ENCODE assay signal across 23 cellular contexts in the genomic region with DNA sequence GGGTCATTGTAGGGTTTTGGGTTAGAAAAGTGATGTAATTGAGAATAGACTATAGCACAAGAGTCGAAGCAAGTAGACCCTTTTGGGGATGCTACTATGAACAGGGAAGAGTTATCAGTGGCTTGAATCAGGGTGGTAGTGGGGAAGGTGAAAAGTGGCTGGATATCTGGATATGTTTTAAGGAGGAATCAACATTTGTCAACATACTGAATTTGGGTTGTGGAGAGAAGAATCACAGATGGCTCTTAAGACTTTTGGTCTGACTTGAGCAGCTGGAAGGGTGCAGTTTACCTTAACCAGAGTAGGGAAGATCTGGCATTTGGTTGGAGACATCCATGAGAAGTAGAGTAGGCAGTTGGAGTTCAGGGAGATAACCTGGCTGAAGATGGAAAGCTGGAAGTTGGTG. TPM values are rescaled to one million over a fixed set of nuclear protein-coding genes. Genes with fewer than 3 reads are reported as not detected.
A peak's percentile ranks its signal among the peaks of the same experiment; 100 is the strongest.
DNase-seq lines count a peak whose midpoint lies in the region; ATAC-seq, FAIRE-seq and TF ChIP-seq lines count a peak whose summit lies in the region.
"Had no signal": no experiment of that assay in that cellular context is flagged by ENCODE, and none has a peak within 500 bp of the region (broad histone marks: within the 10 kb centered on the region; RNA-seq: fewer than 3 reads in every experiment).

No MANE protein-coding gene starts in this region.

- no peaks in the 10 kb centered on the region; the same call in 1 of the 2 replicates for H4K20me1 ChIP-seq in GM12878 (ENCODE audit: control insufficient read depth, insufficient read depth)

- DNase-seq in NCI-H82 (lab: John Stamatoyannopoulos, UW) (peak; percentile 20), NCI-H82 treated with DMSO at 0.1 percent for 48 hours (lab: John Stamatoyannopoulos, UW; ENCODE audit: unreplicated experiment) (no peak), A549 (ENCODE audit: low read depth in 1 of 2, low spot score in 1 of 2) (no peak), GM12878 (ENCODE audit: low read depth, low spot score) (no peak), KBM-7 (no peak), GM10248 (ENCODE audit: extremely low spot score) (no peak)
- DNase-seq: DND-41, GOT3, HCEC 1CT, Kasumi-1, MM.1S, NCI-H1048, NCI-H1417 treated with DMSO at 0.1 percent for 48 hours, NCI-H187, NCI-H774, SW 1271 had no signal

- no TSS peak for BruUV-seq in GM12878 (replicated peaks; lab: Mats Ljungman, UMichigan)

- in situ Hi-C loops in GM12878 (cut with MboI) (no loop called here), KBM-7 (cut with MboI; ENCODE audit: low pct_unique_long_range_greater_than_20kb, low sequenced_read_pairs) (no loop called here)

- RAD21 ChIA-PET in GM12878 (lab: Charles Lee; ENCODE audit: unreplicated experiment), result no interaction called here

- no peak overlapping the region for H3K27ac ChIP-seq in A549
- H3K27ac ChIP-seq in HEK293 (ENCODE audit: extremely low read depth, low read depth, low read length), result no peak overlapping the region
- no peak overlapping the region for H3K27ac ChIP-seq in GM12878 (ENCODE audit: control insufficient read depth, insufficient read depth)
- H3K27ac ChIP-seq: SJSA1 had no signal

- H3K4me2 ChIP-seq in A549, result no peak overlapping the region
- no peak overlapping the region for H3K4me2 ChIP-seq in GM12878 (ENCODE audit: control insufficient read depth, insufficient read depth)

- CTCF ChIA-PET in A549 (lab: Yijun Ruan, JAX), result interaction anchor here (1.6 to 1.8 kb wide), 2 partner anchors 104 to 534 kb away, joined by 3 to 5 read pairs; no protein-coding TSS in a partner anchor
- CTCF ChIA-PET in HEK293 (lab: Yijun Ruan, JAX), result interaction anchor here (0.6 to 0.8 kb wide), 2 partner anchors 38 to 284 kb away, joined by 3 to 6 read pairs; no protein-coding TSS in a partner anchor
- CTCF ChIA-PET in GM12878 (lab: Yijun Ruan, JAX), result no interaction called here
- CTCF ChIA-PET in GM10248 (lab: Yijun Ruan, JAX), result interaction anchor here (1.9 kb wide), 1 partner anchor 10 kb away, joined by 6 read pairs; no protein-coding TSS in a partner anchor

- ATAC-seq in A549, result peak; percentile 5 to 12; a peak in 3 of 6 replicates
- no peak for ATAC-seq in GM12878
- ATAC-seq in GM21737 (IDR thresholded peaks at IDR 0.05; ENCODE audit: unreplicated experiment), result no peak
- ATAC-seq: Right ventricle myocardium inferior had no signal

- H2AFZ ChIP-seq in GM12878 (ENCODE audit: control insufficient read depth, low read depth, low read length), result no peak overlapping the region

- POLR2A ChIA-PET in A549 (lab: Yijun Ruan, JAX), result no interaction called here
- POLR2A ChIA-PET in HEK293 (lab: Yijun Ruan, JAX), result interaction anchor here (1.6 kb wide), 1 partner anchor 531 kb away, joined by 3 read pairs; the partner anchor contains the start of gene FOXD1
- POLR2A ChIA-PET in GM12878 (lab: Charles Lee), result no interaction called here
- POLR2A ChIA-PET in GM10248 (lab: Yijun Ruan, JAX), result no interaction called here

- SMC1A ChIA-PET in GM12878 (lab: Charles Lee; ENCODE audit: uncharacterized antibody, unreplicated experiment), result no interaction called here

- TF ChIP-seq POLR2A in A549 (IDR thresholded peaks at IDR 0.05; ENCODE audit: low read length) (no peak), GM12878 (IDR thresholded peaks at IDR 0.05; ENCODE audit: low read depth, low read length) (no peak)

- H3K4me3 ChIP-seq in A549 (no peak overlapping the region), HEK293 (ENCODE audit: low read depth, low read length) (no peak overlapping the region), GM12878 (no peak overlapping the region)
- H3K4me3 ChIP-seq: SJSA1 had no signal

- peaks cover 0 to 4% of the 10 kb centered on the region in 2 experiments; a peak in 2 of 3 replicates for H3K36me3 ChIP-seq in HEK293 (ENCODE audit: control insufficient read depth in 2 of 2, insufficient read depth in 1 of 2, low read length in 2 of 2)
- H3K36me3 ChIP-seq in GM12878 (ENCODE audit: control insufficient read depth in 2 of 2, insufficient read depth in 2 of 2, low read length in 1 of 2), result no peaks in the 10 kb centered on the region
- H3K36me3 ChIP-seq: SJSA1 had no signal

- H3K4me1 ChIP-seq in A549 (no peaks in the 10 kb centered on the region), HEK293 (ENCODE audit: control insufficient read depth, insufficient read depth, low read length) (no peaks in the 10 kb centered on the region), GM12878 (ENCODE audit: control insufficient read depth, insufficient read depth, low read length) (no peaks in the 10 kb centered on the region)

- H3K79me2 ChIP-seq in GM12878 (ENCODE audit: control insufficient read depth, insufficient read depth, low read length), result no peaks in the 10 kb centered on the region

- intact Hi-C loops in GM12878 (cut with micrococcal nuclease; ENCODE audit: unreplicated experiment), result no loop called here

- TF ChIP-seq RAD21 in A549 (conservative IDR thresholded peaks at IDR 0.05 in 1 of 2, IDR thresholded peaks at IDR 0.05 in 1 of 2) (no peak), GM12878 (IDR thresholded peaks at IDR 0.05; ENCODE audit: insufficient read depth, low read depth, low read length) (no peak)

- H3K9ac ChIP-seq in GM12878 (ENCODE audit: control insufficient read depth, insufficient read depth, low read length), result no peak overlapping the region

- H3K9me3 ChIP-seq in A549 (no peaks in the 10 kb centered on the region), HEK293 (ENCODE audit: control insufficient read depth, insufficient read depth, low read depth, low read length) (no peaks in the 10 kb centered on the region), GM12878 (replicated peaks; ENCODE audit: control insufficient read depth, insufficient read depth, low read length) (no peaks in the 10 kb centered on the region)
- H3K9me3 ChIP-seq: SJSA1 had no signal

- WGBS in A549 (ENCODE audit: missing lambda C conversion rate), result 59% methylated on average over 1 of the region's 1 CpG
- WGBS in GM12878 (ENCODE audit: insufficient coverage, insufficient replicate concordance, low lambda C conversion rate, missing lambda C conversion rate), result 95% methylated on average over 1 of the region's 1 CpG

- TF ChIP-seq EP300 in A549 (IDR thresholded peaks at IDR 0.05), result no peak
- TF ChIP-seq EP300 in GM12878 (IDR thresholded peaks at IDR 0.05; ENCODE audit: borderline replicate concordance in 1 of 2, control insufficient read depth in 1 of 2, low read depth in 2 of 2, low read length in 2 of 2), result no peak

- no peaks in the 10 kb centered on the region for H3K27me3 ChIP-seq in GM12878 (replicated peaks in 1 of 2; ENCODE audit: control insufficient read depth in 2 of 2, insufficient read depth in 2 of 2, low read length in 1 of 2)
- H3K27me3 ChIP-seq: SJSA1 had no signal

- FAIRE-seq in A549 (lab: Jason Lieb, UNC) (no peak), GM12878 (lab: Jason Lieb, UNC) (no peak)
- FAIRE-seq: A204.1, GM18507, RCC 7860 had no signal

- no peak for TF ChIP-seq CTCF in A549 (IDR thresholded peaks at IDR 0.05)
- TF ChIP-seq CTCF in HEK293 (tag by site-specific recombination; IDR thresholded peaks at IDR 0.05), result no peak
- no peak for TF ChIP-seq CTCF in GM12878 (IDR thresholded peaks at IDR 0.05 in 2 of 3, conservative IDR thresholded peaks at IDR 0.05 in 1 of 3; ENCODE audit: control insufficient read depth in 2 of 3, extremely low read depth in 1 of 3, insufficient read depth in 1 of 3, low read depth in 3 of 3, low read length in 3 of 3)
- no peak for TF ChIP-seq CTCF in GM10248 (IDR thresholded peaks at IDR 0.05; ENCODE audit: control extremely low read depth, extremely low read depth, low read depth, missing control alignments)

TF ChIP-seq in A549, 52 proteins besides CTCF, POLR2A, EP300 and RAD21 (continues in another document):
- peak; percentile 57; the same call in 1 of the 2 replicates for TF ChIP-seq TFCP2L1 (CRISPR knock-in tag; IDR thresholded peaks at IDR 0.05)

TF ChIP-seq in HEK293, 187 proteins besides CTCF, POLR2A, EP300 and RAD21:
- TF ChIP-seq ZNF214 (tag by site-specific recombination; IDR thresholded peaks at IDR 0.05; ENCODE audit: borderline replicate concordance), result no peak
- TF ChIP-seq ZNF155 (tag by site-specific recombination; IDR thresholded peaks at IDR 0.05), result no peak
- TF ChIP-seq ZBTB17 (tag by site-specific recombination; IDR thresholded peaks at IDR 0.05), result 0 out of 2 replicates have a peak, but pooled peaks have one; percentile 1

TF ChIP-seq in GM12878, 131 proteins besides CTCF, POLR2A, EP300 and RAD21 (continues in another document):
- TF ChIP-seq NBN (IDR thresholded peaks at IDR 0.05) (no peak), MXI1 (IDR thresholded peaks at IDR 0.05; ENCODE audit: low read depth, low read length) (no peak), MTA3 (IDR thresholded peaks at IDR 0.05; ENCODE audit: borderline replicate concordance, low read length) (0 out of 2 replicates have a peak, but pooled peaks have one; percentile 42)

RNA-seq across cellular contexts. Expression of gene FCHO2, which starts 38.5 kb away (rescaled TPM):
- polyA plus RNA-seq in A549 (2011; rRNA removed) (14.9 and 20.2 TPM in 2 replicates), A549 (2017; fragmentation: RNase III; extraction: RNeasy Plus Mini Kit Qiagen cat#74134 plus additional on column Dnase treatment) (9.1 to 9.8 TPM (median 9.6 TPM) in 3 replicates), GM12878 (2011; rRNA removed) (1.4 and 2.0 TPM in 2 replicates), GM12878 (2014; fragmentation: Illumina TruSeq; extraction: Trizol) (0.15 and 0.19 TPM in 2 replicates), GM12878 (2014; fragmentation: Nextera tagmentation; extraction: Ambion mirVana) (under 1 TPM; 0.05 to 0.19 TPM), GM12878 (2014; rRNA removed) (0.08 and 0.18 TPM in 2 replicates), GM12878 (2016; fragmentation: Nextera tagmentation; extraction: Ambion mirVana) (under 1 TPM; 0.11 to 0.46 TPM)
- polyA plus RNA-seq in A549 (2012; cell fraction: cytosol; rRNA removed), result 5.1 and 9.3 TPM in 2 replicates
- polyA plus RNA-seq in A549 (2012; cell fraction: nucleus; rRNA removed), result 6.8 and 8.6 TPM in 2 replicates
- 50.0 and 63.9 TPM in 2 replicates for polyA minus RNA-seq in A549 (2011; rRNA and poly(A)+ RNA removed)
- 1.8 and 1.9 TPM in 2 replicates for total RNA-seq in GM12878 (2013; cell fraction: nucleolus; rRNA removed)
- total RNA-seq in GM12878 (2014; rRNA removed) (0.16 and 0.17 TPM in 2 replicates), GM12878 (2014; rRNA removed; fragmentation: Illumina TruSeq; extraction: Trizol) (0.18 and 0.28 TPM in 2 replicates), GM12878 (2021) (0.11 and 0.51 TPM in 2 replicates)
- polyA plus RNA-seq in GM12878 (2011; ENCODE audit: low read depth), result not detected
- polyA plus RNA-seq in GM12878 (2011; cell fraction: cytosol; rRNA removed), result 1.2 and 1.3 TPM in 2 replicates
- polyA plus RNA-seq in GM12878 (2011; cell fraction: nucleus; rRNA removed), result 3.3 and 3.6 TPM in 2 replicates
- 0.14 and 0.39 TPM in 2 replicates for polyA plus RNA-seq in GM12878 (2012)
- polyA minus RNA-seq in GM12878 (2011; rRNA and poly(A)+ RNA removed), result 4.5 and 5.5 TPM in 2 replicates
- polyA minus RNA-seq in GM12878 (2011; cell fraction: cytosol; rRNA and poly(A)+ RNA removed), result 2.3 and 4.1 TPM in 2 replicates
- 1.5 and 3.0 TPM in 2 replicates for polyA minus RNA-seq in GM12878 (2011; cell fraction: nucleus; rRNA and poly(A)+ RNA removed)

Comparison
In these comparisons a context has a peak if more than half of its experiments do, and no peak if none do; other contexts are left out.
1. ATAC-seq: peak in A549 (2 of 2); none in GM12878 (single experiment) and GM21737 (single experiment).